In the genomic region with DNA sequence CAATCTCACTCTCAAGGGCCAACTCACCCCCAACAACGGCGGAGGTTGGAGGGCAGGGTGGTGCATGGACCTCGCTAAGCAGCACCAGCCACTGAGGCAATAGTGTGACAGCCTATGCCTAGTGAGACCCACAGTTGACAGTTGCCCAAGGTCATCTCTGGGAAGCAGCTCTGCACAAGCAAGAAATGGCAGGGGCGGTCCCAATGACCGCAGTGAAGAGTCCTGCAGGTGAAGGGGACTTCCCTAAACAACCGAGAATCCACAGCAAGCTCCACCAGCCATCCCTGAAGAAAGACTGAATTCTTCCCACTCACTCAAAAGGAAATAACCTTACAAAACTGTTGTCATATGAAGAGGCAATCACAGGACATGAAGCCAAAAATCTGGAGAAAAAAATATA, we compare ENCODE assay signal across 1 cellular context.
TF ChIP-seq lines count a peak whose summit lies in the region.

No MANE protein-coding gene starts in this region.

TF ChIP-seq in GM12878, 131 proteins besides CTCF, POLR2A, EP300 and RAD21 (continued from another document):
- TF ChIP-seq, protein P1, sequence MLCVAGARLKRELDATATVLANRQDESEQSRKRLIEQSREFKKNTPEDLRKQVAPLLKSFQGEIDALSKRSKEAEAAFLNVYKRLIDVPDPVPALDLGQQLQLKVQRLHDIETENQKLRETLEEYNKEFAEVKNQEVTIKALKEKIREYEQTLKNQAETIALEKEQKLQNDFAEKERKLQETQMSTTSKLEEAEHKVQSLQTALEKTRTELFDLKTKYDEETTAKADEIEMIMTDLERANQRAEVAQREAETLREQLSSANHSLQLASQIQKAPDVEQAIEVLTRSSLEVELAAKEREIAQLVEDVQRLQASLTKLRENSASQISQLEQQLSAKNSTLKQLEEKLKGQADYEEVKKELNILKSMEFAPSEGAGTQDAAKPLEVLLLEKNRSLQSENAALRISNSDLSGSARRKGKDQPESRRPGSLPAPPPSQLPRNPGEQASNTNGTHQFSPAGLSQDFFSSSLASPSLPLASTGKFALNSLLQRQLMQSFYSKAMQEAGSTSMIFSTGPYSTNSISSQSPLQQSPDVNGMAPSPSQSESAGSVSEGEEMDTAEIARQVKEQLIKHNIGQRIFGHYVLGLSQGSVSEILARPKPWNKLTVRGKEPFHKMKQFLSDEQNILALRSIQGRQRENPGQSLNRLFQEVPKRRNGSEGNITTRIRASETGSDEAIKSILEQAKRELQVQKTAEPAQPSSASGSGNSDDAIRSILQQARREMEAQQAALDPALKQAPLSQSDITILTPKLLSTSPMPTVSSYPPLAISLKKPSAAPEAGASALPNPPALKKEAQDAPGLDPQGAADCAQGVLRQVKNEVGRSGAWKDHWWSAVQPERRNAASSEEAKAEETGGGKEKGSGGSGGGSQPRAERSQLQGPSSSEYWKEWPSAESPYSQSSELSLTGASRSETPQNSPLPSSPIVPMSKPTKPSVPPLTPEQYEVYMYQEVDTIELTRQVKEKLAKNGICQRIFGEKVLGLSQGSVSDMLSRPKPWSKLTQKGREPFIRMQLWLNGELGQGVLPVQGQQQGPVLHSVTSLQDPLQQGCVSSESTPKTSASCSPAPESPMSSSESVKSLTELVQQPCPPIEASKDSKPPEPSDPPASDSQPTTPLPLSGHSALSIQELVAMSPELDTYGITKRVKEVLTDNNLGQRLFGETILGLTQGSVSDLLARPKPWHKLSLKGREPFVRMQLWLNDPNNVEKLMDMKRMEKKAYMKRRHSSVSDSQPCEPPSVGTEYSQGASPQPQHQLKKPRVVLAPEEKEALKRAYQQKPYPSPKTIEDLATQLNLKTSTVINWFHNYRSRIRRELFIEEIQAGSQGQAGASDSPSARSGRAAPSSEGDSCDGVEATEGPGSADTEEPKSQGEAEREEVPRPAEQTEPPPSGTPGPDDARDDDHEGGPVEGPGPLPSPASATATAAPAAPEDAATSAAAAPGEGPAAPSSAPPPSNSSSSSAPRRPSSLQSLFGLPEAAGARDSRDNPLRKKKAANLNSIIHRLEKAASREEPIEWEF (IDR thresholded peaks at IDR 0.05; ENCODE audit: insufficient replicate concordance, low read depth, low read length) = no peak
- TF ChIP-seq, protein P2, sequence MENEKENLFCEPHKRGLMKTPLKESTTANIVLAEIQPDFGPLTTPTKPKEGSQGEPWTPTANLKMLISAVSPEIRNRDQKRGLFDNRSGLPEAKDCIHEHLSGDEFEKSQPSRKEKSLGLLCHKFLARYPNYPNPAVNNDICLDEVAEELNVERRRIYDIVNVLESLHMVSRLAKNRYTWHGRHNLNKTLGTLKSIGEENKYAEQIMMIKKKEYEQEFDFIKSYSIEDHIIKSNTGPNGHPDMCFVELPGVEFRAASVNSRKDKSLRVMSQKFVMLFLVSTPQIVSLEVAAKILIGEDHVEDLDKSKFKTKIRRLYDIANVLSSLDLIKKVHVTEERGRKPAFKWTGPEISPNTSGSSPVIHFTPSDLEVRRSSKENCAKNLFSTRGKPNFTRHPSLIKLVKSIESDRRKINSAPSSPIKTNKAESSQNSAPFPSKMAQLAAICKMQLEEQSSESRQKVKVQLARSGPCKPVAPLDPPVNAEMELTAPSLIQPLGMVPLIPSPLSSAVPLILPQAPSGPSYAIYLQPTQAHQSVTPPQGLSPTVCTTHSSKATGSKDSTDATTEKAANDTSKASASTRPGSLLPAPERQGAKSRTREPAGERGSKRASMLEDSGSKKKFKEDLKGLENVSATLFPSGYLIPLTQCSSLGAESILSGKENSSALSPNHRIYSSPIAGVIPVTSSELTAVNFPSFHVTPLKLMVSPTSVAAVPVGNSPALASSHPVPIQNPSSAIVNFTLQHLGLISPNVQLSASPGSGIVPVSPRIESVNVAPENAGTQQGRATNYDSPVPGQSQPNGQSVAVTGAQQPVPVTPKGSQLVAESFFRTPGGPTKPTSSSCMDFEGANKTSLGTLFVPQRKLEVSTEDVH (IDR thresholded peaks at IDR 0.05; ENCODE audit: low read depth, partially characterized antibody) = no peak
- peak; percentile 54; the same call in 1 of the 2 replicates for TF ChIP-seq ZBED1 (IDR thresholded peaks at IDR 0.05; ENCODE audit: borderline replicate concordance)
- no peak for TF ChIP-seq ZZZ3 (IDR thresholded peaks at IDR 0.05; ENCODE audit: control insufficient read depth, insufficient read length, low read depth)
- TF ChIP-seq ZNF207 (IDR thresholded peaks at IDR 0.05; ENCODE audit: borderline replicate concordance) = no peak
- TF ChIP-seq FOXK2 (IDR thresholded peaks at IDR 0.05) = no peak
- no peak for TF ChIP-seq TAF1 (IDR thresholded peaks at IDR 0.05; ENCODE audit: borderline replicate concordance, low read depth, low read length)
- TF ChIP-seq, protein P3, sequence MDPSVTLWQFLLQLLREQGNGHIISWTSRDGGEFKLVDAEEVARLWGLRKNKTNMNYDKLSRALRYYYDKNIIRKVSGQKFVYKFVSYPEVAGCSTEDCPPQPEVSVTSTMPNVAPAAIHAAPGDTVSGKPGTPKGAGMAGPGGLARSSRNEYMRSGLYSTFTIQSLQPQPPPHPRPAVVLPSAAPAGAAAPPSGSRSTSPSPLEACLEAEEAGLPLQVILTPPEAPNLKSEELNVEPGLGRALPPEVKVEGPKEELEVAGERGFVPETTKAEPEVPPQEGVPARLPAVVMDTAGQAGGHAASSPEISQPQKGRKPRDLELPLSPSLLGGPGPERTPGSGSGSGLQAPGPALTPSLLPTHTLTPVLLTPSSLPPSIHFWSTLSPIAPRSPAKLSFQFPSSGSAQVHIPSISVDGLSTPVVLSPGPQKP (IDR thresholded peaks at IDR 0.05; ENCODE audit: low read depth, low read length) = no peak
- no peak for TF ChIP-seq SIN3A (IDR thresholded peaks at IDR 0.05; ENCODE audit: low read depth, low read length)
